In the genomic region with DNA sequence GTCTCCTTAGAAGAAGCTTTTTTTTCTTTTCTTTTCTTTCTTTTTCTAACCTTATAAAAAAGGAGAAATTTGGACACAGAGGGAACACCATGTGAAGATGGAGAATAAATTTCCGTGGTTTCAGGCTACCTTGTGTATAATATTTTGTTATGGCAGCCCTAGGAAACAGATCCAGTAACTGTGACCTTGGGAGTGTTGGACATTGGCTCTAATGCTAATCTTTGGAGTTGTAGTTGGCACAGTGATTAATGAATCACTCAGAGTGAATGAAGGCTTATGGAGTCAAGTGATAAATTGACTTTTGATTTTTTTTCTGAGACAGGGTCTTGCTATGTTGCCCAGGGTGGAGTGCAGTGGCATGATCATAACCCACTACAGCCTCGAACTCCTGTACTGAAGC, we compare ENCODE assay signal across 34 cellular contexts. TPM values are rescaled to one million over a fixed set of nuclear protein-coding genes. Genes with fewer than 3 reads are reported as not detected.
"Had no signal": no experiment of that assay in that cellular context is flagged by ENCODE, and none has a peak within 500 bp of the region (broad histone marks: within the 10 kb centered on the region; RNA-seq: fewer than 3 reads in every experiment).

No MANE protein-coding gene starts in this region.

- H3K27ac Mint-ChIP-seq: dendritic cell treated with granulocyte-macrophage colony-stimulating factor and Interleukin-4, amounts not matched to agents 40 ng/mL and 50 ng/mL, for 4 days; effector memory CD8-positive, alpha-beta T cell; endodermal cell; mesothelial cell of epicardium had no signal

- FAIRE-seq: endometrium, islet of Langerhans, keratinocyte had no signal

- H3K27ac ChIP-seq: colonic mucosa, epithelial cell of prostate, esophagus squamous epithelium, gastrocnemius medialis, heart right ventricle, left lung, lower lobe of right lung had no signal

- H3K9me3 ChIP-seq: colonic mucosa, esophagus squamous epithelium, gastrocnemius medialis, heart right ventricle, left lung, lower lobe of right lung, mucosa of descending colon had no signal

- H3K27me3 ChIP-seq: colonic mucosa, left lung had no signal

- H3K36me3 ChIP-seq: colonic mucosa, esophagus squamous epithelium, gastrocnemius medialis, heart right ventricle, left lung, lower lobe of right lung had no signal

- H3K9me3 Mint-ChIP-seq: effector memory CD8-positive, alpha-beta T cell; mesothelial cell of epicardium had no signal

- DNase-seq: colonic mucosa; cortex of kidney; effector CD8-positive, alpha-beta T cell; effector memory CD8-positive, alpha-beta T cell; endodermal cell; erythroblast; esophagus squamous epithelium; foreskin fibroblast; foreskin melanocyte; gastrocnemius medialis; glutamatergic neuron; head of caudate nucleus; heart right ventricle; hippocampal formation; left cardiac atrium; left lung; left ventricle myocardium superior; lower lobe of right lung; mesenchymal stem cell; mucosa of descending colon had no signal

- ATAC-seq: effector memory CD8-positive, alpha-beta T cell; esophagus mucosa; gastrocnemius medialis; heart right ventricle; left cardiac atrium; left lung; left ventricle myocardium superior; lower lobe of right lung; mucosa of descending colon had no signal

- H3K4me1 ChIP-seq: colonic mucosa, esophagus squamous epithelium, gastrocnemius medialis, left lung, lower lobe of right lung had no signal

- H3K4me3 Mint-ChIP-seq: dendritic cell treated with granulocyte-macrophage colony-stimulating factor and Interleukin-4, amounts not matched to agents 40 ng/mL and 50 ng/mL, for 4 days; effector memory CD8-positive, alpha-beta T cell; endodermal cell; mesothelial cell of epicardium had no signal

- H3K4me3 ChIP-seq: colonic mucosa, esophagus squamous epithelium, gastrocnemius medialis, heart right ventricle, left lung, lower lobe of right lung, mucosa of descending colon had no signal

- H3K4me1 Mint-ChIP-seq: mesothelial cell of epicardium had no signal

- H3K36me3 Mint-ChIP-seq: mesothelial cell of epicardium had no signal

RNA-seq across cellular contexts. Expression of gene PHOX2A, which starts 15.5 kb away (rescaled TPM):
- total RNA-seq: dermis microvascular lymphatic vessel endothelial cell, esophagus mucosa, esophagus squamous epithelium, gastrocnemius medialis, glomerular endothelial cell, heart right ventricle, kidney epithelial cell, left cardiac atrium, left lung, left ventricle myocardium superior, lower leg skin, lower lobe of right lung, lung microvascular endothelial cell, mesenteric fat pad, mesothelial cell of epicardium, myocyte had no signal
- polyA plus RNA-seq: heart right ventricle, keratinocyte had no signal

RNA-seq across cellular contexts. Expression of gene FOLR2, which starts 42.9 kb away (rescaled TPM):
- total RNA-seq: dermis microvascular lymphatic vessel endothelial cell, endodermal cell, glomerular endothelial cell, kidney epithelial cell, lung microvascular endothelial cell, mesothelial cell of epicardium, myocyte had no signal
- polyA plus RNA-seq: keratinocyte had no signal
